In the genomic region with DNA sequence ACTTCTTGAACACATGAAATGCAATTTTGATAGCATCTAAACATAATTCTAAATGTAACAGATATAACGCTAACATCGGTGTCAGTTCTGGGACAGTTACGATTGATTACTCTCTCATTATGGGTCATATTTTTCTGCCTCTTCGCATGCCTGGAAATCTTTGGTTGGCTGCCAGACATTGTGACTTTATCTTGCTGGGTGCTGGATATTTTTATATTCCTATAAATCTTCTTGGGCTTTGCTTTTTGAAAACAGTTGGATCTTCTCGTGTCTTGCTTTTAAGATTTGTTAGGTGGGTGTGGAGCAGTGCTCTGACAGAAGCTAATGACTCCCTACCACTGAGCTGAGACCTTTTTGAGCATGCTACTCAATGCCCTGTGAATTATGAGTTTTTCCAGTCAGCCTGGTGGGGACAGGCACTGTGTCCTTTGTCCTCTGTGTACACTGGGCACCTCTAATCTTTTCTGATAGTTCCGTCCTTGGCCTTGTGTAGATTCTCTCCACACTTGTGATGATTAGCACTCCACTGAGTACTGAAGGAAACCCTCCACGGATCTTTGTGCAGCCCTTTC, we compare ENCODE assay signal across 16 cellular contexts. TPM values are rescaled to one million over a fixed set of nuclear protein-coding genes. Genes with fewer than 3 reads are reported as not detected.
DNase-seq lines count a peak whose midpoint lies in the region; ATAC-seq, FAIRE-seq and TF ChIP-seq lines count a peak whose summit lies in the region.
"Had no signal": no experiment of that assay in that cellular context is flagged by ENCODE, and none has a peak within 500 bp of the region (broad histone marks: within the 10 kb centered on the region; RNA-seq: fewer than 3 reads in every experiment).

No MANE protein-coding gene starts in this region.

- CTCF ChIA-PET in H1 (lab: Charles Lee; ENCODE audit: partially characterized antibody): no interaction called here

- TF ChIP-seq CTCF in H1 (IDR thresholded peaks at IDR 0.05; ENCODE audit: control extremely low read depth in 1 of 3, insufficient read depth in 1 of 3, low read depth in 1 of 3, low read length in 3 of 3) (no peak), type B pancreatic cell (conservative IDR thresholded peaks at IDR 0.05) (no peak)

- H3K27me3 ChIP-seq in right cardiac atrium (ENCODE audit: control insufficient read depth, insufficient read depth): no peaks in the 10 kb centered on the region
- no peaks in the 10 kb centered on the region for H3K27me3 ChIP-seq in H1 (replicated peaks in 1 of 4; ENCODE audit: control insufficient read depth in 3 of 4, extremely low read depth in 1 of 4, insufficient read depth in 3 of 4, low read length in 3 of 4)

- H2BK5ac ChIP-seq in H1 (ENCODE audit: low read depth, low read length): no peak overlapping the region

- H3K4me1 ChIP-seq in right cardiac atrium (ENCODE audit: control insufficient read depth, insufficient read depth, low read length): no peaks in the 10 kb centered on the region
- H3K4me1 ChIP-seq in H1 (replicated peaks in 1 of 4; ENCODE audit: control insufficient read depth in 3 of 4, insufficient read depth in 4 of 4, low read length in 3 of 4): no peaks in the 10 kb centered on the region
- H3K4me1 ChIP-seq: HAP-1 had no signal

- no peak overlapping the region for H3K4ac ChIP-seq in H1 (replicated peaks; ENCODE audit: insufficient read length, low read depth, low read length)

- TF ChIP-seq RAD21 in H1 (IDR thresholded peaks at IDR 0.05 in 1 of 2, conservative IDR thresholded peaks at IDR 0.05 in 1 of 2; ENCODE audit: low read depth in 2 of 2, low read length in 2 of 2): no peak

- DNase-seq in Right ventricle myocardium superior (no peak), right cardiac atrium (no peak), H1 (ENCODE audit: low read depth in 1 of 2, low spot score in 2 of 2) (no peak), mucosa of gallbladder (ENCODE audit: low spot score) (peak; percentile 40), type B pancreatic cell (ENCODE audit: extremely low spot score, unreplicated experiment) (no peak), SW480 (ENCODE audit: low spot score) (no peak), NCI-H345 treated with DMSO at 0.1 percent for 48 hours (lab: John Stamatoyannopoulos, UW; ENCODE audit: unreplicated experiment) (no peak), NCI-H2227 (lab: John Stamatoyannopoulos, UW; ENCODE audit: unreplicated experiment) (no peak)
- DNase-seq: 8988T, C1 segment of cervical spinal cord, DMS153, KBM-7, NCI-H146, NCI-H2081 treated with DMSO at 0.1 percent for 48 hours, NCI-H226 had no signal

- no peaks in the 10 kb centered on the region for H3K79me1 ChIP-seq in H1 (ENCODE audit: low read depth, low read length)

- intact Hi-C loops in Right ventricle myocardium superior (cut with DNase I) (no loop called here), right cardiac atrium (cut with DNase I) (no loop called here)

- no peak overlapping the region for H3K4me3 ChIP-seq in right cardiac atrium (ENCODE audit: low read length)
- H3K4me3 ChIP-seq in H1 (ENCODE audit: extremely low read depth in 1 of 4, insufficient read depth in 2 of 4, low read depth in 3 of 4, low read length in 4 of 4): no peak overlapping the region
- H3K4me3 ChIP-seq: HAP-1 had no signal

- no peak overlapping the region for H3K27ac ChIP-seq in right cardiac atrium (ENCODE audit: low read length)
- H3K27ac ChIP-seq in H1 (ENCODE audit: low read depth, low read length): no peak overlapping the region

- no peak overlapping the region for H3K56ac ChIP-seq in H1 (replicated peaks; ENCODE audit: insufficient read length, low read depth, low read length)

- TF ChIP-seq EP300 in H1 (IDR thresholded peaks at IDR 0.05; ENCODE audit: borderline replicate concordance in 1 of 2, low read depth in 2 of 2, low read length in 2 of 2): no peak

- H3K14ac ChIP-seq in H1 (ENCODE audit: insufficient read length): no peak overlapping the region

- no peak overlapping the region for H3K18ac ChIP-seq in H1 (ENCODE audit: extremely low read depth, low read length)

- H2BK20ac ChIP-seq in H1 (ENCODE audit: low read length): no peak overlapping the region

- no peaks in the 10 kb centered on the region for H3K79me2 ChIP-seq in H1 (ENCODE audit: control insufficient read depth in 1 of 2, insufficient read depth in 2 of 2, low read length in 2 of 2)

- H4K5ac ChIP-seq in H1 (ENCODE audit: insufficient read length, low read depth, low read length): no peak overlapping the region

- no peak overlapping the region for H2BK120ac ChIP-seq in H1 (replicated peaks; ENCODE audit: low read depth, low read length)

- no peaks in the 10 kb centered on the region for H3K9me3 ChIP-seq in right cardiac atrium (ENCODE audit: control insufficient read depth, low read length)
- no peaks in the 10 kb centered on the region for H3K9me3 ChIP-seq in H1 (ENCODE audit: insufficient read depth in 2 of 2, low read depth in 1 of 2, low read length in 1 of 2)
- H3K9me3 ChIP-seq: HAP-1 had no signal

- H3K4me1 Mint-ChIP-seq in type B pancreatic cell (ENCODE audit: unreplicated experiment): peaks cover 11% of the 10 kb centered on the region

- TF ChIP-seq POLR2A in H1 (IDR thresholded peaks at IDR 0.05; ENCODE audit: control extremely low read depth in 1 of 2, low read depth in 2 of 2, low read length in 2 of 2): no peak

- no peaks in the 10 kb centered on the region for H3K36me3 ChIP-seq in H1 (ENCODE audit: control insufficient read depth in 2 of 4, insufficient read depth in 4 of 4, low read length in 3 of 4)
- H3K36me3 ChIP-seq: HAP-1 had no signal

- H3K23me2 ChIP-seq in H1 (ENCODE audit: low read depth, low read length): no peaks in the 10 kb centered on the region

- no peak overlapping the region for H3K27ac Mint-ChIP-seq in type B pancreatic cell

- H2BK15ac ChIP-seq in H1 (ENCODE audit: low read length): no peak overlapping the region

- H4K20me1 ChIP-seq in H1 (replicated peaks in 1 of 2; ENCODE audit: control insufficient read depth in 1 of 2, insufficient read depth in 2 of 2, low read length in 2 of 2): no peaks in the 10 kb centered on the region

- H3K4me2 ChIP-seq in H1 (ENCODE audit: insufficient read depth in 1 of 2, low read depth in 2 of 2, low read length in 2 of 2): no peak overlapping the region

- H2AFZ ChIP-seq in H1 (ENCODE audit: low read length): peak overlapping the region; percentile 64

- H2AK5ac ChIP-seq in H1 (ENCODE audit: low read depth, low read length): no peak overlapping the region

- H3K27me3 Mint-ChIP-seq in type B pancreatic cell: no peaks in the 10 kb centered on the region

- no peak overlapping the region for H4K8ac ChIP-seq in H1 (ENCODE audit: extremely low read depth, insufficient read depth, low read length)

- H3K36me3 Mint-ChIP-seq in type B pancreatic cell: no peaks in the 10 kb centered on the region

- WGBS in right cardiac atrium: 22% methylated on average over 7 of the region's 7 CpGs
- WGBS in H1 (ENCODE audit: extremely low coverage in 1 of 2, insufficient coverage in 1 of 2, insufficient read length in 1 of 2, insufficient replicate concordance in 2 of 2, low coverage in 1 of 2, low lambda C conversion rate in 2 of 2, missing lambda C conversion rate in 1 of 2), 2 experiments: 90% methylated on average over 7 of the region's 7 CpGs; no CpG with 5 or more reads in 1 of the 2 experiments

- no peak overlapping the region for H4K91ac ChIP-seq in H1 (replicated peaks; ENCODE audit: insufficient read length, low read length)

- peak overlapping the region; percentile 16 for H3K4me3 Mint-ChIP-seq in type B pancreatic cell

- no peak overlapping the region for H3K23ac ChIP-seq in H1 (ENCODE audit: insufficient read length)

- H2BK12ac ChIP-seq in H1 (ENCODE audit: low read depth, low read length): no peak overlapping the region

- H3K9ac ChIP-seq in H1 (replicated peaks in 1 of 4; ENCODE audit: extremely low read depth in 1 of 4, low read depth in 3 of 4, low read length in 3 of 4): no peak overlapping the region

- ATAC-seq in Right ventricle myocardium superior (ENCODE audit: poor library complexity): peak; percentile 63
- ATAC-seq in right cardiac atrium: no peak

- POLR2A ChIA-PET in H1 (lab: Charles Lee; ENCODE audit: partially characterized antibody): no interaction called here

- no peaks in the 10 kb centered on the region for H3K9me3 Mint-ChIP-seq in type B pancreatic cell

- no peak for FAIRE-seq in H1 (lab: Jason Lieb, UNC)

RNA-seq across cellular contexts. Expression of gene EDARADD, which starts 28.0 kb away (rescaled TPM):
- total RNA-seq in Right ventricle myocardium superior: 0.78 TPM
- total RNA-seq in right cardiac atrium: under 1 TPM; 0.18 to 0.40 (median 0.31) TPM
- polyA plus RNA-seq in right cardiac atrium: 0.11 TPM
- 6.1 and 7.0 TPM in 2 replicates for total RNA-seq in H1 (2021; fragmentation: NEBNext Ultra II Directional; extraction: Animal tissue kit (Norgen Biotek cat#: 25700))
- 3.4 and 3.6 TPM in 2 replicates for polyA plus RNA-seq in H1 (2011; rRNA removed)
- polyA plus RNA-seq in H1 (2011; cell fraction: cytosol; rRNA removed): 4.0 TPM
- 3.9 TPM for polyA plus RNA-seq in H1 (2011; cell fraction: nucleus; rRNA removed)
- polyA plus RNA-seq in H1 (2012, experiment 1 of 2): 4.0 to 6.2 TPM (median 5.3 TPM) in 4 replicates
- 5.3 TPM for polyA plus RNA-seq in H1 (2012, experiment 2 of 2)
- polyA plus RNA-seq in H1 (2013, experiment 1 of 2): 3.4 TPM
- 3.9 TPM for polyA plus RNA-seq in H1 (2013, experiment 2 of 2)
- polyA minus RNA-seq in H1 (2011; rRNA and poly(A)+ RNA removed): 5.5 and 8.0 TPM in 2 replicates
- 3.9 TPM for polyA minus RNA-seq in H1 (2011; cell fraction: cytosol; rRNA and poly(A)+ RNA removed)
- polyA minus RNA-seq in H1 (2011; cell fraction: nucleus; rRNA and poly(A)+ RNA removed): 5.1 TPM
- total RNA-seq in mucosa of gallbladder: 7.4 TPM
- 14.8 and 39.9 TPM in 2 replicates for total RNA-seq in type B pancreatic cell (ENCODE audit: low replicate concordance)
